ENCODE assay signal across 1 cellular context in the genomic region with DNA sequence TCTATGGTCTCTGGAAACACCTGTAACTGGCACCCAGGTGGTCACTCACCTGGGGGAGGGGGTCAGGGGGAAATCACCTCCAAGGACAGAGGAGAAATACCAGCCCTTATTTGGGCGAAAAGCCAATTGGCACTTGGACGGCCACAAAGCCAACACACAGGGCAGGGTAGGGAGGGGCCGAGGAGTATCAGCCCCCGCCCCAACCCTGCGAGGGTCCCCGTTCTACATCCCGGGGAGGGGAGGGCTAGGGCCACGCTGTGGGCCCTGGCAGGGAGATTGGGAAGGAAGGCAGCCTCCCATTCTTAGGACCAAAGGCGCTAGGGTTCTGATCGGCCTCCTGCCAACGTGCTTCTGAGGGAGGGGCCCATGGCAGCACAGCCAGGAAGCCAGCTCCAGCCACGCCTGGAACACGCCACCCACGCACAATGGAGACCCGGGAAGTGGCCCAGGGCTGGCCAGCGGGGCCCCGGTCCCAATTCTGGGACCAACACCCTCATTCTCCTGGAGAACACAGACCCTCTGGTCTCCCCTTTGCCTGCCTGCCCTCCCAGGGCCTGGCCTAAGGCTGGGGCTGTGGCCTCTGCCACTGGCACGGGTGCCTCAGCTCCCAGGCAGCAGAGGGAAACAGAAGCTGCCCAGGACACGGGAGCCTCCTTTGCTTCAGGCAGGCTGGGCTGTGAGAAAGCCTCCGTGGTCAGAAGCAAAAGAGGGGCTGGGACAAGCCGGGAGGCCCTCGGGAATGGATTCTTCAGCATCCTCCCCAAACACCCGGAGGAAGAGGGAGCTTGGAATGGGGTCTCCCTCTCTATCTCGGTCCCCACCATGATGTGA.
TF ChIP-seq lines count a peak whose summit lies in the region.

No MANE protein-coding gene starts in this region.

TF ChIP-seq in HepG2, 621 proteins besides CTCF, POLR2A, EP300 and RAD21:
- peak; percentile 17; the same call in 1 of the 2 replicates for TF ChIP-seq POLR2G (IDR thresholded peaks at IDR 0.05; ENCODE audit: low read depth, low read length)
- TF ChIP-seq, protein P1, sequence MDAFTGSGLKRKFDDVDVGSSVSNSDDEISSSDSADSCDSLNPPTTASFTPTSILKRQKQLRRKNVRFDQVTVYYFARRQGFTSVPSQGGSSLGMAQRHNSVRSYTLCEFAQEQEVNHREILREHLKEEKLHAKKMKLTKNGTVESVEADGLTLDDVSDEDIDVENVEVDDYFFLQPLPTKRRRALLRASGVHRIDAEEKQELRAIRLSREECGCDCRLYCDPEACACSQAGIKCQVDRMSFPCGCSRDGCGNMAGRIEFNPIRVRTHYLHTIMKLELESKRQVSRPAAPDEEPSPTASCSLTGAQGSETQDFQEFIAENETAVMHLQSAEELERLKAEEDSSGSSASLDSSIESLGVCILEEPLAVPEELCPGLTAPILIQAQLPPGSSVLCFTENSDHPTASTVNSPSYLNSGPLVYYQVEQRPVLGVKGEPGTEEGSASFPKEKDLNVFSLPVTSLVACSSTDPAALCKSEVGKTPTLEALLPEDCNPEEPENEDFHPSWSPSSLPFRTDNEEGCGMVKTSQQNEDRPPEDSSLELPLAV (CRISPR knock-in tag; conservative IDR thresholded peaks at IDR 0.05; ENCODE audit: low read depth): no peak
- TF ChIP-seq ATF1 (CRISPR knock-in tag; IDR thresholded peaks at IDR 0.05): no peak
- TF ChIP-seq, protein P2, sequence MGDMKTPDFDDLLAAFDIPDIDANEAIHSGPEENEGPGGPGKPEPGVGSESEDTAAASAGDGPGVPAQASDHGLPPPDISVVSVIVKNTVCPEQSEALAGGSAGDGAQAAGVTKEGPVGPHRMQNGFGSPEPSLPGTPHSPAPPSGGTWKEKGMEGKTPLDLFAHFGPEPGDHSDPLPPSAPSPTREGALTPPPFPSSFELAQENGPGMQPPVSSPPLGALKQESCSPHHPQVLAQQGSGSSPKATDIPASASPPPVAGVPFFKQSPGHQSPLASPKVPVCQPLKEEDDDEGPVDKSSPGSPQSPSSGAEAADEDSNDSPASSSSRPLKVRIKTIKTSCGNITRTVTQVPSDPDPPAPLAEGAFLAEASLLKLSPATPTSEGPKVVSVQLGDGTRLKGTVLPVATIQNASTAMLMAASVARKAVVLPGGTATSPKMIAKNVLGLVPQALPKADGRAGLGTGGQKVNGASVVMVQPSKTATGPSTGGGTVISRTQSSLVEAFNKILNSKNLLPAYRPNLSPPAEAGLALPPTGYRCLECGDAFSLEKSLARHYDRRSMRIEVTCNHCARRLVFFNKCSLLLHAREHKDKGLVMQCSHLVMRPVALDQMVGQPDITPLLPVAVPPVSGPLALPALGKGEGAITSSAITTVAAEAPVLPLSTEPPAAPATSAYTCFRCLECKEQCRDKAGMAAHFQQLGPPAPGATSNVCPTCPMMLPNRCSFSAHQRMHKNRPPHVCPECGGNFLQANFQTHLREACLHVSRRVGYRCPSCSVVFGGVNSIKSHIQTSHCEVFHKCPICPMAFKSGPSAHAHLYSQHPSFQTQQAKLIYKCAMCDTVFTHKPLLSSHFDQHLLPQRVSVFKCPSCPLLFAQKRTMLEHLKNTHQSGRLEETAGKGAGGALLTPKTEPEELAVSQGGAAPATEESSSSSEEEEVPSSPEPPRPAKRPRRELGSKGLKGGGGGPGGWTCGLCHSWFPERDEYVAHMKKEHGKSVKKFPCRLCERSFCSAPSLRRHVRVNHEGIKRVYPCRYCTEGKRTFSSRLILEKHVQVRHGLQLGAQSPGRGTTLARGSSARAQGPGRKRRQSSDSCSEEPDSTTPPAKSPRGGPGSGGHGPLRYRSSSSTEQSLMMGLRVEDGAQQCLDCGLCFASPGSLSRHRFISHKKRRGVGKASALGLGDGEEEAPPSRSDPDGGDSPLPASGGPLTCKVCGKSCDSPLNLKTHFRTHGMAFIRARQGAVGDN (CRISPR knock-in tag; IDR thresholded peaks at IDR 0.05): 0 out of 2 replicates have a peak, but pooled peaks have one; percentile 10
